11 cellular contexts compared by ENCODE assay signal in the genomic region with DNA sequence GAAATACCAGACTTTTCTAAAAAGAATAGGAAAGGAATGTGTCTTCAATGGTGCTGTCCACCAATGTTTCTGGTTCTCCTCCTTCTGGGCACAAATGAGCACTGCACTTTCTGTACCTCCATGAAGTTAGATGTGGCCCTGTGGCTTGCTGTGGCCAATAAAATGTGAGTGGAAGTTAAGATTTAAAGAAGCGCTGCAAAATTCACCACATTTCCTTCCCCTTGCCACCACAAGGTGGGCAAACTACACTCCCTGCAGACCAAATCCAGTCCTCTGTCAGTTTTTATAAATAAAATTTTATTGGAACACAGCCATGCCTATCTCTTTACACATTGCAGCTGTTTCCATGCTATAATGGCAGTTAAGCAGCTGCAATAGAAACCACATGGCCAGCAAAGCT.
DNase-seq lines count a peak whose midpoint lies in the region; TF ChIP-seq lines count a peak whose summit lies in the region.
"Had no signal": no experiment of that assay in that cellular context is flagged by ENCODE, and none has a peak within 500 bp of the region (broad histone marks: within the 10 kb centered on the region; RNA-seq: fewer than 3 reads in every experiment).

No MANE protein-coding gene starts in this region.

- CTCF ChIA-PET in PC-9 (lab: Charles Lee) = interaction anchor here (0.9 kb wide), 1 partner anchor 44 kb away, joined by 3 read pairs; no protein-coding TSS in a partner anchor

- H2BK5ac ChIP-seq in trophoblast cell (ENCODE audit: low read depth, low read length, poor library complexity) = no peak overlapping the region

- H3K9ac ChIP-seq in GM23248 (no peak overlapping the region), trophoblast cell (ENCODE audit: low read length) (no peak overlapping the region)

- H3K4me3 ChIP-seq in GM23248 (no peak overlapping the region), PC-9 (no peak overlapping the region), fibroblast of the aortic adventitia (ENCODE audit: low read depth, low read length) (no peak overlapping the region), trophoblast cell (ENCODE audit: low read depth, low read length) (no peak overlapping the region)

- no peak overlapping the region for H3K4me2 ChIP-seq in GM23248 (ENCODE audit: unreplicated experiment)
- no peak overlapping the region for H3K4me2 ChIP-seq in PC-9
- H3K4me2 ChIP-seq in trophoblast cell (ENCODE audit: low read length) = no peak overlapping the region

- POLR2A ChIA-PET in PC-9 (lab: Charles Lee; ENCODE audit: unreplicated experiment) = no interaction called here

- BruUV-seq in PC-9 (replicated peaks; lab: Mats Ljungman, UMichigan) = no TSS peak

- H3K18ac ChIP-seq in trophoblast cell (ENCODE audit: low read length) = no peak overlapping the region

- H3K9me3 ChIP-seq in GM23248 (ENCODE audit: low read depth) (no peaks in the 10 kb centered on the region), PC-9 (ENCODE audit: insufficient read depth, low read depth) (no peaks in the 10 kb centered on the region), trophoblast cell (ENCODE audit: insufficient read depth, low read depth, low read length) (no peaks in the 10 kb centered on the region)

- H3F3A ChIP-seq in GM23248 (ENCODE audit: insufficient read depth) (no peaks in the 10 kb centered on the region), PC-9 (ENCODE audit: insufficient read depth, low read depth) (no peaks in the 10 kb centered on the region)

- no peak overlapping the region for H3K23ac ChIP-seq in trophoblast cell (ENCODE audit: low read length)

- H3K27ac ChIP-seq in GM23248 = no peak overlapping the region
- no peak overlapping the region for H3K27ac ChIP-seq in PC-9
- no peak overlapping the region for H3K27ac ChIP-seq in trophoblast cell (ENCODE audit: low read depth, low read length)

- no peak overlapping the region for H2BK12ac ChIP-seq in trophoblast cell (ENCODE audit: low read length)

- H3K27me3 ChIP-seq in GM23248 (replicated peaks; ENCODE audit: insufficient read depth) (peaks cover 27% of the 10 kb centered on the region), PC-9 (ENCODE audit: insufficient read depth, low read depth) (peaks cover 67% of the 10 kb centered on the region), trophoblast cell (ENCODE audit: insufficient read depth, low read length) (no peaks in the 10 kb centered on the region)

- DNase-seq in AG20443 (ENCODE audit: low spot score) (peak; percentile 24), GM23248 (peak; percentile 39), PC-9 (no peak), fibroblast of the aortic adventitia (ENCODE audit: low read depth) (peak; percentile 10), medulla oblongata (ENCODE audit: extremely low spot score) (no peak), hepatic stellate cell (ENCODE audit: low spot score) (no peak), trophoblast cell (no peak), T-helper 9 cell (no peak)
- DNase-seq: hypothalamus; naive thymus-derived CD4-positive, alpha-beta T cell; NCI-H1105 treated with DMSO at 0.1 percent for 48 hours had no signal

- no peak overlapping the region for H4K91ac ChIP-seq in trophoblast cell (ENCODE audit: low read depth, low read length)

- H4K8ac ChIP-seq in trophoblast cell (ENCODE audit: low read depth, low read length) = no peak overlapping the region

- in situ Hi-C loops in GM23248 (cut with MboI) = no loop called here

- H2AK5ac ChIP-seq in trophoblast cell (ENCODE audit: low read length) = no peak overlapping the region

- intact Hi-C loops in PC-9 (cut with micrococcal nuclease; ENCODE audit: unreplicated experiment) = loop anchor here (1.0 kb wide), 1 partner anchor 1796 kb away; no protein-coding TSS in a partner anchor

- H3K36me3 ChIP-seq in GM23248 (ENCODE audit: low read depth) (no peaks in the 10 kb centered on the region), PC-9 (ENCODE audit: low read depth) (no peaks in the 10 kb centered on the region), trophoblast cell (ENCODE audit: control insufficient read depth in 1 of 2, insufficient read depth in 2 of 2, low read length in 2 of 2) (no peaks in the 10 kb centered on the region)

- no peaks in the 10 kb centered on the region for H3K79me1 ChIP-seq in trophoblast cell (ENCODE audit: low read length)

- H4K12ac ChIP-seq in trophoblast cell (ENCODE audit: low read depth, low read length) = no peak overlapping the region

- no peak overlapping the region for H2BK120ac ChIP-seq in trophoblast cell (ENCODE audit: insufficient read depth, low read length, poor library complexity)

- 77 to 87% methylated on average over 1 of the region's 1 CpG for WGBS in GM23248 (ENCODE audit: low coverage in 1 of 2, low lambda C conversion rate in 2 of 2, missing lambda C conversion rate in 2 of 2), 2 experiments
- WGBS in trophoblast cell (ENCODE audit: extremely low coverage, insufficient coverage, insufficient read length) = no CpG with 5 or more reads among the region's 1 CpG

- H3K4me1 ChIP-seq in GM23248 (ENCODE audit: insufficient read depth) = no peaks in the 10 kb centered on the region
- H3K4me1 ChIP-seq in PC-9 (replicated peaks; ENCODE audit: insufficient read depth) = no peaks in the 10 kb centered on the region
- peaks cover 0 to 2% of the 10 kb centered on the region in 2 experiments for H3K4me1 ChIP-seq in trophoblast cell (ENCODE audit: control insufficient read depth in 1 of 2, insufficient read depth in 2 of 2, low read length in 2 of 2)

- H2AFZ ChIP-seq in GM23248 (no peak overlapping the region), PC-9 (no peak overlapping the region), trophoblast cell (ENCODE audit: insufficient read depth, low read length, poor library complexity) (no peak overlapping the region)

- H3K9me2 ChIP-seq in GM23248 (ENCODE audit: insufficient read depth) (no peaks in the 10 kb centered on the region), PC-9 (ENCODE audit: insufficient read depth) (no peaks in the 10 kb centered on the region)

- H3K79me2 ChIP-seq in GM23248 (ENCODE audit: insufficient read depth) = no peaks in the 10 kb centered on the region
- no peaks in the 10 kb centered on the region for H3K79me2 ChIP-seq in PC-9 (ENCODE audit: low read depth)
- H3K79me2 ChIP-seq in trophoblast cell (ENCODE audit: control insufficient read depth, insufficient read depth, low read length, poor library complexity) = no peaks in the 10 kb centered on the region

- TF ChIP-seq CTCF in PC-9 (conservative IDR thresholded peaks at IDR 0.05) (0 out of 2 replicates have a peak, but pooled peaks have one; percentile 28), fibroblast of the aortic adventitia (IDR thresholded peaks at IDR 0.05; ENCODE audit: insufficient read depth, low read length) (peak; percentile 37)

- no peak overlapping the region for H3K14ac ChIP-seq in trophoblast cell (ENCODE audit: low read length)

- H3K4ac ChIP-seq in trophoblast cell (ENCODE audit: low read depth, low read length) = no peak overlapping the region

- H4K20me1 ChIP-seq in GM23248 (ENCODE audit: insufficient read depth) (no peaks in the 10 kb centered on the region), PC-9 (ENCODE audit: insufficient read depth) (no peaks in the 10 kb centered on the region)

Comparison
In these comparisons a context has a peak if more than half of its experiments do, and no peak if none do; other contexts are left out.
1. DNase-seq: peak in AG20443 (single experiment), GM23248 (single experiment) and fibroblast of the aortic adventitia (single experiment); none in PC-9 (0 of 2), medulla oblongata (single experiment), hepatic stellate cell (single experiment), trophoblast cell (0 of 2) and T-helper 9 cell (single experiment).